ENCODE assay signal across 20 cellular contexts in genomic region chr20:31908424-31908823, GRCh38. TPM values are rescaled to one million over a fixed set of nuclear protein-coding genes. Genes with fewer than 3 reads are reported as not detected.
DNase-seq lines count a peak whose midpoint lies in the region; ATAC-seq, FAIRE-seq and TF ChIP-seq lines count a peak whose summit lies in the region.
"Had no signal": no experiment of that assay in that cellular context is flagged by ENCODE, and none has a peak within 500 bp of the region (broad histone marks: within the 10 kb centered on the region; RNA-seq: fewer than 3 reads in every experiment).

No MANE protein-coding gene starts in this region.

- no peak overlapping the region for H3K4me3 Mint-ChIP-seq in CD8-positive, alpha-beta memory T cell
- H3K4me3 Mint-ChIP-seq: CD4-positive, CD25-positive, alpha-beta regulatory T cell had no signal

- POLR2A ChIA-PET in HepG2 (lab: Yijun Ruan, JAX), result no interaction called here
- POLR2A ChIA-PET in CD8-positive, alpha-beta memory T cell (lab: Charles Lee), result no interaction called here

- intact Hi-C loops in HepG2 (cut with micrococcal nuclease; ENCODE audit: unreplicated experiment), result no loop called here

- no peaks in the 10 kb centered on the region for H4K20me1 ChIP-seq in HepG2 (ENCODE audit: insufficient read depth, low read length)

- H3K27me3 ChIP-seq in HepG2 (ENCODE audit: control insufficient read depth in 1 of 2, insufficient read depth in 2 of 2, low read length in 2 of 2), result peaks cover 0 to 35% of the 10 kb centered on the region in 2 experiments; a peak in 3 of 5 replicates
- H3K27me3 ChIP-seq in CD8-positive, alpha-beta memory T cell (ENCODE audit: insufficient read depth, low read length, poor library complexity, severe bottlenecking), result no peaks in the 10 kb centered on the region

- H3K9me3 Mint-ChIP-seq in CD8-positive, alpha-beta memory T cell, result no peaks in the 10 kb centered on the region
- H3K9me3 Mint-ChIP-seq: CD4-positive, CD25-positive, alpha-beta regulatory T cell; IgD-negative memory B cell had no signal

- CTCF ChIA-PET in HepG2 (lab: Yijun Ruan, JAX; ENCODE audit: low intra/inter-chr PET ratio, low total read pairs), result no interaction called here
- CTCF ChIA-PET in CD8-positive, alpha-beta memory T cell (lab: Charles Lee), result interaction anchor here (0.6 kb wide), 1 partner anchor 395 kb away, joined by 3 read pairs; no protein-coding TSS in a partner anchor

- TF ChIP-seq CTCF in coronary artery (IDR thresholded peaks at IDR 0.05) (no peak), HepG2 (CRISPR knock-in tag; IDR thresholded peaks at IDR 0.05) (no peak)

- H3K36me3 Mint-ChIP-seq in CD8-positive, alpha-beta memory T cell, result no peaks in the 10 kb centered on the region
- H3K36me3 Mint-ChIP-seq: CD4-positive, CD25-positive, alpha-beta regulatory T cell; IgD-negative memory B cell had no signal

- in situ Hi-C loops in HepG2 (cut with HindIII; ENCODE audit: extremely low pct_ligation_motif_present, low pct_unique_long_range_greater_than_20kb), result no loop called here

- no peak for TF ChIP-seq POLR2A in HepG2 (IDR thresholded peaks at IDR 0.05; ENCODE audit: insufficient read depth in 1 of 2, low read depth in 2 of 2, low read length in 2 of 2)

- ATAC-seq in HepG2, result no peak

- H3K27me3 Mint-ChIP-seq in CD8-positive, alpha-beta memory T cell, result peaks cover 2 to 16% of the 10 kb centered on the region in 2 donors

- no peak overlapping the region for H3K27ac Mint-ChIP-seq in CD8-positive, alpha-beta memory T cell
- H3K27ac Mint-ChIP-seq: CD4-positive, CD25-positive, alpha-beta regulatory T cell had no signal

- no peak overlapping the region for H3K4me3 ChIP-seq in coronary artery
- H3K4me3 ChIP-seq in HepG2 (replicated peaks in 1 of 3; ENCODE audit: insufficient read depth in 1 of 3, low read depth in 2 of 3, low read length in 3 of 3), result no peak overlapping the region
- H3K4me3 ChIP-seq in CD8-positive, alpha-beta memory T cell (ENCODE audit: low read length), result no peak overlapping the region
- H3K4me3 ChIP-seq: PC-9, SK-N-MC had no signal

- H3K4me1 ChIP-seq in HepG2 (ENCODE audit: insufficient read depth, low read length), result no peaks in the 10 kb centered on the region
- no peaks in the 10 kb centered on the region for H3K4me1 ChIP-seq in CD8-positive, alpha-beta memory T cell (ENCODE audit: insufficient read depth, low read length)
- H3K4me1 ChIP-seq: Caco-2 had no signal

- BruUV-seq in HepG2 (replicated peaks; lab: Mats Ljungman, UMichigan), result no TSS peak

- H3K9me3 ChIP-seq in HepG2 (ENCODE audit: low read length), result no peaks in the 10 kb centered on the region
- no peaks in the 10 kb centered on the region for H3K9me3 ChIP-seq in CD8-positive, alpha-beta memory T cell (ENCODE audit: low read length)
- H3K9me3 ChIP-seq: Caco-2 had no signal

- H3K4me1 Mint-ChIP-seq in CD8-positive, alpha-beta memory T cell, result no peaks in the 10 kb centered on the region
- H3K4me1 Mint-ChIP-seq: CD4-positive, CD25-positive, alpha-beta regulatory T cell had no signal

- H3K27ac ChIP-seq in coronary artery, result no peak overlapping the region
- H3K27ac ChIP-seq in HepG2 (ENCODE audit: extremely low read length, insufficient read depth, low read length), result no peak overlapping the region
- no peak overlapping the region for H3K27ac ChIP-seq in CD8-positive, alpha-beta memory T cell (ENCODE audit: low read depth, low read length)
- H3K27ac ChIP-seq: PC-9, SK-N-MC had no signal

- no peak overlapping the region for H2AFZ ChIP-seq in HepG2 (ENCODE audit: low read length)
- H2AFZ ChIP-seq: PC-9 had no signal

- H3K36me3 ChIP-seq in HepG2 (replicated peaks in 1 of 2; ENCODE audit: control insufficient read depth in 1 of 2, insufficient read depth in 2 of 2, low read length in 2 of 2), result no peaks in the 10 kb centered on the region
- no peaks in the 10 kb centered on the region for H3K36me3 ChIP-seq in CD8-positive, alpha-beta memory T cell (ENCODE audit: insufficient read depth, low read length)

- no peaks in the 10 kb centered on the region for H3K79me2 ChIP-seq in HepG2 (ENCODE audit: insufficient read depth, low read length)

- 31% methylated on average over 11 of the region's 11 CpGs for WGBS in HepG2 (ENCODE audit: low lambda C conversion rate)

- FAIRE-seq in HepG2 (lab: Jason Lieb, UNC) (no peak), urothelium cell line (lab: Jason Lieb, UNC) (peak; percentile 44)
- FAIRE-seq: G401.6 had no signal

- TF ChIP-seq RAD21 in HepG2 (CRISPR knock-in tag; IDR thresholded peaks at IDR 0.05), result no peak

- no peak overlapping the region for H3K4me2 ChIP-seq in HepG2 (ENCODE audit: low read depth, low read length)
- H3K4me2 ChIP-seq: PC-9 had no signal

- no peak for TF ChIP-seq EP300 in HepG2 (IDR thresholded peaks at IDR 0.05; ENCODE audit: low read depth in 2 of 2, low read length in 2 of 2)
- TF ChIP-seq EP300 in HepG2 (CRISPR knock-in tag; IDR thresholded peaks at IDR 0.05; ENCODE audit: borderline replicate concordance), result no peak

- DNase-seq in HT1080 (ENCODE audit: low read depth) (peak; percentile 46), coronary artery (ENCODE audit: low spot score) (peak; percentile 59), HepG2 (ENCODE audit: low spot score) (no peak), urothelium cell line (ENCODE audit: low spot score) (no peak), DMS153 (lab: John Stamatoyannopoulos, UW) (no peak)
- no peak for DNase-seq in stimulated activated CD4-positive, alpha-beta T cell treated with anti-CD3 and anti-CD28 coated beads, Interleukin-1b, Interleukin-23, amount 100 ng/mL, for 48 hours
- no peak for DNase-seq in CD8-positive, alpha-beta memory T cell
- DNase-seq: CD4-positive, CD25-positive, alpha-beta regulatory T cell; GOT3; NCI-H1417; NCI-H187; NCI-H446; NCI-H526; PC-9; RPMI8226; SHP77 treated with DMSO at 0.1 percent for 48 hours had no signal

- no peak overlapping the region for H3K9ac ChIP-seq in HepG2 (ENCODE audit: insufficient read depth, low read depth, low read length)

RNA-seq across cellular contexts. Expression of gene TTLL9, which starts 38.0 kb away (rescaled TPM):
- total RNA-seq in HT1080 (2014; rRNA removed; shearing (Covaris generic)), result not detected in 2 replicates
- polyA plus RNA-seq in HT1080 (2015; cell fraction: cytosol; rRNA removed), result 0.06 TPM in 1 of 2 replicates, not detected in the other
- polyA plus RNA-seq in HT1080 (2015; cell fraction: nucleus; rRNA removed), result 0.17 TPM in 1 of 2 replicates, not detected in the other
- total RNA-seq in HepG2 (2016; rRNA removed; fragmentation: Illumina TruSeq; extraction: Trizol), result not detected in 2 replicates
- not detected in 2 replicates for total RNA-seq in HepG2 (2016; cell fraction: cytosol; rRNA removed; fragmentation: Illumina TruSeq; extraction: Trizol; ENCODE audit: low read depth)
- total RNA-seq in HepG2 (2016; cell fraction: insoluble cytoplasmic fraction; rRNA removed; fragmentation: Illumina TruSeq; extraction: Trizol), result not detected in 2 replicates
- total RNA-seq in HepG2 (2016; cell fraction: membrane; rRNA removed; fragmentation: Illumina TruSeq; extraction: Trizol), result not detected in 2 replicates
- not detected in 2 replicates for total RNA-seq in HepG2 (2016; cell fraction: nucleus; rRNA removed; fragmentation: Illumina TruSeq; extraction: Trizol)
- 0.05 TPM in 1 of 2 replicates, not detected in the other for polyA plus RNA-seq in HepG2 (2011; rRNA removed)
- polyA plus RNA-seq in HepG2 (2011; cell fraction: cytosol; rRNA removed), result not detected in 2 replicates
- 0.14 TPM in 1 of 2 replicates, not detected in the other for polyA plus RNA-seq in HepG2 (2011; cell fraction: nucleus; rRNA removed)
- polyA plus RNA-seq in HepG2 (2012), result not detected in 2 replicates
- polyA plus RNA-seq in HepG2 (2016; cell fraction: cytosol; fragmentation: Illumina TruSeq; extraction: Trizol; ENCODE audit: low read depth), result not detected in 2 replicates
- polyA plus RNA-seq in HepG2 (2016; cell fraction: insoluble cytoplasmic fraction; fragmentation: Illumina TruSeq; extraction: Trizol; ENCODE audit: low read depth), result not detected in 2 replicates
- polyA plus RNA-seq in HepG2 (2016; cell fraction: membrane; fragmentation: Illumina TruSeq; extraction: Trizol; ENCODE audit: low read depth), result not detected in 2 replicates
- not detected in 2 replicates for polyA plus RNA-seq in HepG2 (2016; cell fraction: nucleus; fragmentation: Illumina TruSeq; extraction: Trizol; ENCODE audit: insufficient read depth, low read depth)
- polyA minus RNA-seq in HepG2 (2011; rRNA and poly(A)+ RNA removed; ENCODE audit: low replicate concordance), result not detected in 2 replicates
- polyA minus RNA-seq in HepG2 (2011; cell fraction: cytosol; rRNA and poly(A)+ RNA removed), result not detected in 2 replicates
- polyA minus RNA-seq in HepG2 (2011; cell fraction: nucleus; rRNA and poly(A)+ RNA removed), result not detected in 2 replicates
- total RNA-seq in CD8-positive, alpha-beta memory T cell, result not detected
- polyA plus RNA-seq in CD8-positive, alpha-beta memory T cell, result not detected
- total RNA-seq: Caco-2; CD4-positive, CD25-positive, alpha-beta regulatory T cell had no signal
- polyA plus RNA-seq: CD4-positive, CD25-positive, alpha-beta regulatory T cell; IgD-negative memory B cell had no signal

RNA-seq across cellular contexts. Expression of gene DUSP15, which starts 38.1 kb away (rescaled TPM):
- total RNA-seq in HT1080 (2014; rRNA removed; shearing (Covaris generic)), result 0.30 TPM in 1 of 2 replicates, not detected in the other
- 0.30 TPM in 1 of 2 replicates, not detected in the other for polyA plus RNA-seq in HT1080 (2015; cell fraction: cytosol; rRNA removed)
- polyA plus RNA-seq in HT1080 (2015; cell fraction: nucleus; rRNA removed), result 0.29 TPM in 1 of 2 replicates, not detected in the other
- total RNA-seq in HepG2 (2016; rRNA removed; fragmentation: Illumina TruSeq; extraction: Trizol), result 0.18 and 0.93 TPM in 2 replicates
- total RNA-seq in HepG2 (2016; cell fraction: cytosol; rRNA removed; fragmentation: Illumina TruSeq; extraction: Trizol; ENCODE audit: low read depth), result 1.1 TPM in 2 replicates
- total RNA-seq in HepG2 (2016; cell fraction: insoluble cytoplasmic fraction; rRNA removed; fragmentation: Illumina TruSeq; extraction: Trizol), result 0.37 and 0.69 TPM in 2 replicates
- 0.93 and 1.2 TPM in 2 replicates for total RNA-seq in HepG2 (2016; cell fraction: membrane; rRNA removed; fragmentation: Illumina TruSeq; extraction: Trizol)
- total RNA-seq in HepG2 (2016; cell fraction: nucleus; rRNA removed; fragmentation: Illumina TruSeq; extraction: Trizol), result 0.43 and 1.6 TPM in 2 replicates
- 0.17 and 0.46 TPM in 2 replicates for polyA plus RNA-seq in HepG2 (2011; rRNA removed)
- 0.60 and 0.79 TPM in 2 replicates for polyA plus RNA-seq in HepG2 (2011; cell fraction: cytosol; rRNA removed)
- polyA plus RNA-seq in HepG2 (2011; cell fraction: nucleus; rRNA removed), result 0.95 and 1.2 TPM in 2 replicates
- polyA plus RNA-seq in HepG2 (2012), result 0.50 and 0.83 TPM in 2 replicates
- 0.60 and 1.1 TPM in 2 replicates for polyA plus RNA-seq in HepG2 (2016; cell fraction: cytosol; fragmentation: Illumina TruSeq; extraction: Trizol; ENCODE audit: low read depth)
- 0.47 and 1.2 TPM in 2 replicates for polyA plus RNA-seq in HepG2 (2016; cell fraction: insoluble cytoplasmic fraction; fragmentation: Illumina TruSeq; extraction: Trizol; ENCODE audit: low read depth)
- 0.72 and 1.1 TPM in 2 replicates for polyA plus RNA-seq in HepG2 (2016; cell fraction: membrane; fragmentation: Illumina TruSeq; extraction: Trizol; ENCODE audit: low read depth)
- 0.88 and 1.7 TPM in 2 replicates for polyA plus RNA-seq in HepG2 (2016; cell fraction: nucleus; fragmentation: Illumina TruSeq; extraction: Trizol; ENCODE audit: insufficient read depth, low read depth)
- polyA minus RNA-seq in HepG2 (2011; rRNA and poly(A)+ RNA removed; ENCODE audit: low replicate concordance), result 0.56 TPM in 1 of 2 replicates, not detected in the other
- polyA minus RNA-seq in HepG2 (2011; cell fraction: cytosol; rRNA and poly(A)+ RNA removed), result not detected in 2 replicates
- 0.87 TPM in 1 of 2 replicates, not detected in the other for polyA minus RNA-seq in HepG2 (2011; cell fraction: nucleus; rRNA and poly(A)+ RNA removed)
- not detected for total RNA-seq in CD8-positive, alpha-beta memory T cell
- not detected for polyA plus RNA-seq in CD8-positive, alpha-beta memory T cell
- total RNA-seq: CD4-positive, CD25-positive, alpha-beta regulatory T cell; PC-9 had no signal
- polyA plus RNA-seq: CD4-positive, CD25-positive, alpha-beta regulatory T cell; IgD-negative memory B cell had no signal

RNA-seq across cellular contexts. Expression of gene PDRG1, which starts 43.4 kb away (rescaled TPM):
- 10.6 and 10.9 TPM in 2 replicates for total RNA-seq in HT1080 (2014; rRNA removed; shearing (Covaris generic))
- polyA plus RNA-seq in HT1080 (2015; cell fraction: cytosol; rRNA removed), result 17.2 and 21.3 TPM in 2 replicates
- 8.6 and 10.0 TPM in 2 replicates for polyA plus RNA-seq in HT1080 (2015; cell fraction: nucleus; rRNA removed)
- 16.6 and 22.1 TPM in 2 replicates for total RNA-seq in HepG2 (2016; rRNA removed; fragmentation: Illumina TruSeq; extraction: Trizol)
- total RNA-seq in HepG2 (2016; cell fraction: cytosol; rRNA removed; fragmentation: Illumina TruSeq; extraction: Trizol; ENCODE audit: low read depth), result 5.1 and 5.7 TPM in 2 replicates
- 16.1 and 23.7 TPM in 2 replicates for total RNA-seq in HepG2 (2016; cell fraction: insoluble cytoplasmic fraction; rRNA removed; fragmentation: Illumina TruSeq; extraction: Trizol)
- 12.0 and 13.1 TPM in 2 replicates for total RNA-seq in HepG2 (2016; cell fraction: membrane; rRNA removed; fragmentation: Illumina TruSeq; extraction: Trizol)
- 8.3 and 9.7 TPM in 2 replicates for total RNA-seq in HepG2 (2016; cell fraction: nucleus; rRNA removed; fragmentation: Illumina TruSeq; extraction: Trizol)
- 18.0 and 20.2 TPM in 2 replicates for polyA plus RNA-seq in HepG2 (2011; rRNA removed)
- 19.4 and 20.2 TPM in 2 replicates for polyA plus RNA-seq in HepG2 (2011; cell fraction: cytosol; rRNA removed)
- 11.2 and 13.9 TPM in 2 replicates for polyA plus RNA-seq in HepG2 (2011; cell fraction: nucleus; rRNA removed)
- 15.0 and 15.5 TPM in 2 replicates for polyA plus RNA-seq in HepG2 (2012)
- polyA plus RNA-seq in HepG2 (2016; cell fraction: cytosol; fragmentation: Illumina TruSeq; extraction: Trizol; ENCODE audit: low read depth), result 6.4 and 6.6 TPM in 2 replicates
- 34.8 and 36.2 TPM in 2 replicates for polyA plus RNA-seq in HepG2 (2016; cell fraction: insoluble cytoplasmic fraction; fragmentation: Illumina TruSeq; extraction: Trizol; ENCODE audit: low read depth)
- polyA plus RNA-seq in HepG2 (2016; cell fraction: membrane; fragmentation: Illumina TruSeq; extraction: Trizol; ENCODE audit: low read depth), result 11.1 and 11.7 TPM in 2 replicates
- polyA plus RNA-seq in HepG2 (2016; cell fraction: nucleus; fragmentation: Illumina TruSeq; extraction: Trizol; ENCODE audit: insufficient read depth, low read depth), result 20.9 and 21.7 TPM in 2 replicates
- polyA minus RNA-seq in HepG2 (2011; rRNA and poly(A)+ RNA removed; ENCODE audit: low replicate concordance), result 3.7 and 8.1 TPM in 2 replicates
- 3.5 and 4.6 TPM in 2 replicates for polyA minus RNA-seq in HepG2 (2011; cell fraction: cytosol; rRNA and poly(A)+ RNA removed)
- polyA minus RNA-seq in HepG2 (2011; cell fraction: nucleus; rRNA and poly(A)+ RNA removed), result 5.8 and 6.6 TPM in 2 replicates
- total RNA-seq in CD8-positive, alpha-beta memory T cell, result 10 to 100 TPM; 23.9 TPM
- polyA plus RNA-seq in CD8-positive, alpha-beta memory T cell, result 22.4 TPM

RNA-seq across cellular contexts. Expression of gene XKR7, which starts 59.5 kb away (rescaled TPM):
- total RNA-seq in HT1080 (2014; rRNA removed; shearing (Covaris generic)), result not detected in 2 replicates
- not detected in 2 replicates for polyA plus RNA-seq in HT1080 (2015; cell fraction: cytosol; rRNA removed)
- not detected in 2 replicates for polyA plus RNA-seq in HT1080 (2015; cell fraction: nucleus; rRNA removed)
- not detected in 2 replicates for total RNA-seq in HepG2 (2016; rRNA removed; fragmentation: Illumina TruSeq; extraction: Trizol)
- total RNA-seq in HepG2 (2016; cell fraction: cytosol; rRNA removed; fragmentation: Illumina TruSeq; extraction: Trizol; ENCODE audit: low read depth), result not detected in 2 replicates
- total RNA-seq in HepG2 (2016; cell fraction: insoluble cytoplasmic fraction; rRNA removed; fragmentation: Illumina TruSeq; extraction: Trizol), result not detected in 2 replicates
- not detected in 2 replicates for total RNA-seq in HepG2 (2016; cell fraction: membrane; rRNA removed; fragmentation: Illumina TruSeq; extraction: Trizol)
- total RNA-seq in HepG2 (2016; cell fraction: nucleus; rRNA removed; fragmentation: Illumina TruSeq; extraction: Trizol), result not detected in 2 replicates
- not detected in 2 replicates for polyA plus RNA-seq in HepG2 (2011; rRNA removed)
- polyA plus RNA-seq in HepG2 (2011; cell fraction: cytosol; rRNA removed), result not detected in 2 replicates
- polyA plus RNA-seq in HepG2 (2011; cell fraction: nucleus; rRNA removed), result not detected in 2 replicates
- polyA plus RNA-seq in HepG2 (2012), result not detected in 2 replicates
- not detected in 2 replicates for polyA plus RNA-seq in HepG2 (2016; cell fraction: cytosol; fragmentation: Illumina TruSeq; extraction: Trizol; ENCODE audit: low read depth)
- not detected in 2 replicates for polyA plus RNA-seq in HepG2 (2016; cell fraction: insoluble cytoplasmic fraction; fragmentation: Illumina TruSeq; extraction: Trizol; ENCODE audit: low read depth)
- polyA plus RNA-seq in HepG2 (2016; cell fraction: membrane; fragmentation: Illumina TruSeq; extraction: Trizol; ENCODE audit: low read depth), result not detected in 2 replicates
- not detected in 2 replicates for polyA plus RNA-seq in HepG2 (2016; cell fraction: nucleus; fragmentation: Illumina TruSeq; extraction: Trizol; ENCODE audit: insufficient read depth, low read depth)
- 0.02 TPM in 1 of 2 replicates, not detected in the other for polyA minus RNA-seq in HepG2 (2011; rRNA and poly(A)+ RNA removed; ENCODE audit: low replicate concordance)
- not detected in 2 replicates for polyA minus RNA-seq in HepG2 (2011; cell fraction: cytosol; rRNA and poly(A)+ RNA removed)
- polyA minus RNA-seq in HepG2 (2011; cell fraction: nucleus; rRNA and poly(A)+ RNA removed), result not detected in 2 replicates
- total RNA-seq in CD8-positive, alpha-beta memory T cell, result not detected
- 0.02 TPM for polyA plus RNA-seq in CD8-positive, alpha-beta memory T cell
- total RNA-seq: Caco-2, PC-9 had no signal
- polyA plus RNA-seq: CD4-positive, CD25-positive, alpha-beta regulatory T cell; IgD-negative memory B cell had no signal

Comparison
In these comparisons a context has a peak if more than half of its experiments do, and no peak if none do; other contexts are left out.
1. DNase-seq: peak in HT1080 (single experiment) and coronary artery (single experiment); none in HepG2 (single experiment), urothelium cell line (single experiment), DMS153 (single experiment), stimulated activated CD4-positive, alpha-beta T cell treated with anti-CD3 and anti-CD28 coated beads, Interleukin-1b, Interleukin-23, amount 100 ng/mL, for 48 hours (single experiment) and CD8-positive, alpha-beta memory T cell (0 of 5).